ENCODE assay signal across 12 cellular contexts in genomic region chr1:204545202-204545601, GRCh38. TPM values are rescaled to one million over a fixed set of nuclear protein-coding genes. Genes with fewer than 3 reads are reported as not detected.
DNase-seq lines count a peak whose midpoint lies in the region; ATAC-seq and TF ChIP-seq lines count a peak whose summit lies in the region.
"Had no signal": no experiment of that assay in that cellular context is flagged by ENCODE, and none has a peak within 500 bp of the region (broad histone marks: within the 10 kb centered on the region; RNA-seq: fewer than 3 reads in every experiment).

No MANE protein-coding gene starts in this region.

- WGBS in thyroid gland, 2 donors = 93 to 98% methylated on average over 2 of the region's 2 CpGs

- H3K27me3 Mint-ChIP-seq in activated naive CD8-positive, alpha-beta T cell = no peaks in the 10 kb centered on the region
- H3K27me3 Mint-ChIP-seq in activated naive CD8-positive, alpha-beta T cell treated with anti-CD3 and anti-CD28 coated beads, Interleukin-2, amount 50 U/mL, for 24 hours = no peaks in the 10 kb centered on the region
- no peaks in the 10 kb centered on the region for H3K27me3 Mint-ChIP-seq in activated CD8-positive, alpha-beta T cell treated with anti-CD3 and anti-CD28 coated beads, Interleukin-2, amount 10 ng/mL, durations not matched to agents 7 days and 5 days (ENCODE audit: low read depth)

- DNase-seq in activated naive CD8-positive, alpha-beta T cell treated with anti-CD3 and anti-CD28 coated beads, Interleukin-2, amount 50 U/mL, for 24 hours = no peak
- DNase-seq in activated CD8-positive, alpha-beta T cell treated with anti-CD3 and anti-CD28 coated beads, Interleukin-2, amount 10 ng/mL, durations not matched to agents 7 days and 5 days = no peak
- DNase-seq in foreskin fibroblast (peak; percentile 20 to 68), thyroid gland (no peak), NCI-H345 treated with DMSO at 0.1 percent for 48 hours (lab: John Stamatoyannopoulos, UW; ENCODE audit: unreplicated experiment) (no peak)
- DNase-seq: activated CD8-positive, alpha-beta memory T cell treated with anti-CD3 and anti-CD28 coated beads for 24 hours; NCI-H2171 treated with DMSO at 0.1 percent for 48 hours had no signal

- peaks cover 17 to 21% of the 10 kb centered on the region in 2 donors for H3K4me1 ChIP-seq in thyroid gland
- H3K4me1 ChIP-seq: parathyroid adenoma had no signal

- H3K27ac ChIP-seq in thyroid gland = peak overlapping the region; percentile 79 to 86 (median 84)
- H3K27ac ChIP-seq: parathyroid adenoma had no signal

- CTCF ChIA-PET in activated CD8-positive, alpha-beta T cell treated with anti-CD3 and anti-CD28 coated beads, Interleukin-2, amount 10 ng/mL, durations not matched to agents 7 days and 5 days (lab: Charles Lee) = interaction anchor here (0.7 to 4.0 kb wide), 14 partner anchors 9 to 262 kb away, joined by 3 to 36 read pairs (median 7); partner anchors contain the start of gene MDM4

- intact Hi-C loops in thyroid gland (cut with DNase I) = no loop called here

- no peaks in the 10 kb centered on the region for H3K27me3 ChIP-seq in thyroid gland

- peak overlapping the region; percentile 36 for H3K4me3 Mint-ChIP-seq in activated naive CD8-positive, alpha-beta T cell
- no peak overlapping the region for H3K4me3 Mint-ChIP-seq in activated naive CD8-positive, alpha-beta T cell treated with anti-CD3 and anti-CD28 coated beads, Interleukin-2, amount 50 U/mL, for 24 hours
- peak overlapping the region; percentile 61 for H3K4me3 Mint-ChIP-seq in activated CD8-positive, alpha-beta T cell treated with anti-CD3 and anti-CD28 coated beads, Interleukin-2, amount 10 ng/mL, durations not matched to agents 7 days and 5 days

- no peak for ATAC-seq in activated naive CD8-positive, alpha-beta T cell treated with anti-CD3 and anti-CD28 coated beads, Interleukin-2, amount 50 U/mL, for 24 hours
- no peak for ATAC-seq in activated CD8-positive, alpha-beta T cell treated with anti-CD3 and anti-CD28 coated beads, Interleukin-2, amount 10 ng/mL, durations not matched to agents 7 days and 5 days
- ATAC-seq in GM19023 (IDR thresholded peaks at IDR 0.05; ENCODE audit: unreplicated experiment) (no peak), HG02610 (IDR thresholded peaks at IDR 0.05; ENCODE audit: unreplicated experiment) (no peak)

- peaks cover 46% of the 10 kb centered on the region for H3K36me3 Mint-ChIP-seq in activated naive CD8-positive, alpha-beta T cell
- peaks cover 89% of the 10 kb centered on the region for H3K36me3 Mint-ChIP-seq in activated naive CD8-positive, alpha-beta T cell treated with anti-CD3 and anti-CD28 coated beads, Interleukin-2, amount 50 U/mL, for 24 hours (ENCODE audit: low read depth)
- H3K36me3 Mint-ChIP-seq in activated CD8-positive, alpha-beta T cell treated with anti-CD3 and anti-CD28 coated beads, Interleukin-2, amount 10 ng/mL, durations not matched to agents 7 days and 5 days (ENCODE audit: low read depth) = peaks cover 92% of the 10 kb centered on the region

- H3K27ac Mint-ChIP-seq in activated naive CD8-positive, alpha-beta T cell = peak overlapping the region; percentile 87
- H3K27ac Mint-ChIP-seq in activated naive CD8-positive, alpha-beta T cell treated with anti-CD3 and anti-CD28 coated beads, Interleukin-2, amount 50 U/mL, for 24 hours = no peak overlapping the region
- H3K27ac Mint-ChIP-seq in activated CD8-positive, alpha-beta T cell treated with anti-CD3 and anti-CD28 coated beads, Interleukin-2, amount 10 ng/mL, durations not matched to agents 7 days and 5 days = peak overlapping the region; percentile 86

- peaks cover 54% of the 10 kb centered on the region for H3K4me1 Mint-ChIP-seq in activated naive CD8-positive, alpha-beta T cell (ENCODE audit: low read depth)
- peaks cover 42% of the 10 kb centered on the region for H3K4me1 Mint-ChIP-seq in activated naive CD8-positive, alpha-beta T cell treated with anti-CD3 and anti-CD28 coated beads, Interleukin-2, amount 50 U/mL, for 24 hours
- H3K4me1 Mint-ChIP-seq in activated CD8-positive, alpha-beta T cell treated with anti-CD3 and anti-CD28 coated beads, Interleukin-2, amount 10 ng/mL, durations not matched to agents 7 days and 5 days (ENCODE audit: low read depth) = peaks cover 55% of the 10 kb centered on the region

- no peak overlapping the region for H3K4me3 ChIP-seq in foreskin fibroblast (ENCODE audit: low read depth in 1 of 2, low read length in 2 of 2)
- H3K4me3 ChIP-seq in thyroid gland (replicated peaks in 1 of 3) = no peak overlapping the region
- H3K4me3 ChIP-seq: lung had no signal

- no peaks in the 10 kb centered on the region for H3K9me3 ChIP-seq in thyroid gland

- TF ChIP-seq POLR2A in thyroid gland (IDR thresholded peaks at IDR 0.05) = no peak

- POLR2A ChIA-PET in activated CD8-positive, alpha-beta T cell treated with anti-CD3 and anti-CD28 coated beads, Interleukin-2, amount 10 ng/mL, durations not matched to agents 7 days and 5 days (lab: Charles Lee) = interaction anchor here (1.0 to 4.5 kb wide), 7 partner anchors 20 to 51 kb away, joined by 5 to 65 read pairs (median 8); partner anchors contain the start of genes MDM4 and PIK3C2B

- H3K9me3 Mint-ChIP-seq in activated naive CD8-positive, alpha-beta T cell (ENCODE audit: low read depth) = no peaks in the 10 kb centered on the region
- no peaks in the 10 kb centered on the region for H3K9me3 Mint-ChIP-seq in activated naive CD8-positive, alpha-beta T cell treated with anti-CD3 and anti-CD28 coated beads, Interleukin-2, amount 50 U/mL, for 24 hours
- peaks cover 5% of the 10 kb centered on the region for H3K9me3 Mint-ChIP-seq in activated CD8-positive, alpha-beta T cell treated with anti-CD3 and anti-CD28 coated beads, Interleukin-2, amount 10 ng/mL, durations not matched to agents 7 days and 5 days (ENCODE audit: insufficient read depth)

- peaks cover 48 to 53% of the 10 kb centered on the region in 2 donors for H3K36me3 ChIP-seq in thyroid gland

- no peak for TF ChIP-seq CTCF in foreskin fibroblast (IDR thresholded peaks at IDR 0.05; ENCODE audit: low read depth, low read length)
- TF ChIP-seq CTCF in thyroid gland (IDR thresholded peaks at IDR 0.05) = no peak

RNA-seq across cellular contexts. Expression of gene MDM4, which starts 29.0 kb away (rescaled TPM):
- total RNA-seq in activated CD8-positive, alpha-beta T cell treated with anti-CD3 and anti-CD28 coated beads, Interleukin-2, amount 10 ng/mL, durations not matched to agents 7 days and 5 days = 10 to 100 TPM; 72.2 to 72.4 TPM
- 100 to 1,000 TPM in 2 of 4 donors, 10 to 100 TPM in 2; 72.3 to 177 (median 102) TPM for total RNA-seq in thyroid gland

RNA-seq across cellular contexts. Expression of gene PIK3C2B, which starts 50.6 kb away (rescaled TPM):
- total RNA-seq in activated CD8-positive, alpha-beta T cell treated with anti-CD3 and anti-CD28 coated beads, Interleukin-2, amount 10 ng/mL, durations not matched to agents 7 days and 5 days = 10 to 100 TPM; 26.2 to 28.4 TPM
- total RNA-seq in thyroid gland = 10 to 100 TPM; 19.9 to 36.9 (median 27.2) TPM

Comparison
In these comparisons a context has a peak if more than half of its experiments do, and no peak if none do; other contexts are left out.
1. DNase-seq: peak in foreskin fibroblast (2 of 2); none in activated naive CD8-positive, alpha-beta T cell treated with anti-CD3 and anti-CD28 coated beads, Interleukin-2, amount 50 U/mL, for 24 hours (single experiment), activated CD8-positive, alpha-beta T cell treated with anti-CD3 and anti-CD28 coated beads, Interleukin-2, amount 10 ng/mL, durations not matched to agents 7 days and 5 days (single experiment), thyroid gland (0 of 2) and NCI-H345 treated with DMSO at 0.1 percent for 48 hours (single experiment).